20 cellular contexts compared by ENCODE assay signal in the genomic region with DNA sequence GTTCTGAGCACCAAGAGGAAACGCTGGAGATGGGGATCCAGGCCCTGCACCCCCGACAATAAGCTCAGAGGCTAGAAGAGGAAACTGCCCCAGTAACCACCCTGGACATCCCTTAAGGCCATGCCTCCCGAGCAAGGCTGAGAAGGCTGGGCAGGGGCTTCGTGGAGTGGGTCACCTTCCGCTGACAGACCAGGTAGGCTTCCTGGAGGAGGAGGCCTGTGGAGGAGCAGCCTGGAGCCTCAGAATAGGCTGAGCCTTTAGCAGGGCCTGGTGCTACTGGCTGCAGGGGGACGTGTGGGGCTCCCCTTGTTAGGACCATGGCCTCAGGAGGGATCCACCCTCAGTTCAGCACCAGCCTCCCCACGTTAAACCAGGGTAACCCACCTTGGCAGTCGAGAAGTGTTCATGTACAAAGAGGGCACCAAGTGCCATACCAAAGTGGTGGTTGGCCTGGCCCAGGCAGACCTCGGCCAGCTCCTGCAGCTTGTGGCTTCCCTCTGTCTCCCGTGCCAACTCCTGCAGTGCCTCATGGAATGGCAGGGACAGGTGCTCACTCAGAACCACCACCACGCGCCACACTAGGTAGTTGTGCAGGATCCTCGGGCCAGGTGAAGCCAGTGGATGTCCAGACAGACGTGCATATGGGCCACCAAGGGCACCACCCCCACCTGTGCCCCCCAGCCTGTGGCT. TPM values are rescaled to one million over a fixed set of nuclear protein-coding genes. Genes with fewer than 3 reads are reported as not detected.
DNase-seq lines count a peak whose midpoint lies in the region; ATAC-seq and TF ChIP-seq lines count a peak whose summit lies in the region.
"Had no signal": no experiment of that assay in that cellular context is flagged by ENCODE, and none has a peak within 500 bp of the region (broad histone marks: within the 10 kb centered on the region; RNA-seq: fewer than 3 reads in every experiment).

No MANE protein-coding gene starts in this region.

- ATAC-seq in HG02970 (IDR thresholded peaks at IDR 0.05; ENCODE audit: low FRiP score, unreplicated experiment), result no peak
- no peak for ATAC-seq in HG03175 (IDR thresholded peaks at IDR 0.05; ENCODE audit: unreplicated experiment)
- ATAC-seq: natural killer cell; stimulated activated naive CD8-positive, alpha-beta T cell treated with anti-CD3 and anti-CD28 coated beads, Interleukin-15, Interleukin-2, amounts not matched to agents 100 U/mL and 50 U/mL, for 24 hours had no signal

- H3K27ac ChIP-seq in SJCRH30 (no peak overlapping the region), suprapubic skin (no peak overlapping the region)
- H3K27ac ChIP-seq: body of pancreas had no signal

- H3K27me3 ChIP-seq in SJCRH30 (no peaks in the 10 kb centered on the region), suprapubic skin (peaks cover 55% of the 10 kb centered on the region)

- peaks cover 77% of the 10 kb centered on the region for H3K27me3 Mint-ChIP-seq in activated naive CD4-positive, alpha-beta T cell treated with anti-CD3 and anti-CD28 coated beads, Interleukin-2, amount 10 ng/mL, durations not matched to agents 7 days and 5 days

- no peak for TF ChIP-seq POLR2A in suprapubic skin (IDR thresholded peaks at IDR 0.05)

- H3K36me3 ChIP-seq in SJCRH30, result no peaks in the 10 kb centered on the region
- no peaks in the 10 kb centered on the region for H3K36me3 ChIP-seq in suprapubic skin

- H3K4me3 Mint-ChIP-seq in activated naive CD4-positive, alpha-beta T cell treated with anti-CD3 and anti-CD28 coated beads, Interleukin-2, amount 10 ng/mL, durations not matched to agents 7 days and 5 days, result no peak overlapping the region
- H3K4me3 Mint-ChIP-seq: activated T-helper 1 cell treated with anti-CD3 and anti-CD28 coated beads, Interleukin-12 subunit alpha, Interleukin-12 subunit beta, Interleukin-2, Interleukin-4 antibody, amounts not matched to agents 30 ng/mL and 10 ng/mL and 1 ng/mL, durations not matched to agents 14 hours and 24 hours and 36 hours; IgD-negative memory B cell; memory B cell; natural killer cell; T-helper 1 cell treated with Interleukin-12 subunit alpha and Interleukin-12 subunit beta and Interleukin-4 antibody, amounts not matched to agents 30 μg/mL and 1 μg/mL, for 36 hours had no signal

- CTCF ChIA-PET in activated naive CD4-positive, alpha-beta T cell treated with anti-CD3 and anti-CD28 coated beads, Interleukin-2, amount 10 ng/mL, durations not matched to agents 7 days and 5 days (lab: Charles Lee), result interaction anchor here (1.1 kb wide), 1 partner anchor 89 kb away, joined by 5 read pairs; no protein-coding TSS in a partner anchor

- no peak overlapping the region for H3K4me3 ChIP-seq in SJCRH30
- H3K4me3 ChIP-seq in suprapubic skin, result no peak overlapping the region
- H3K4me3 ChIP-seq: body of pancreas had no signal

- H3K27ac Mint-ChIP-seq in activated naive CD4-positive, alpha-beta T cell treated with anti-CD3 and anti-CD28 coated beads, Interleukin-2, amount 10 ng/mL, durations not matched to agents 7 days and 5 days, result no peak overlapping the region
- H3K27ac Mint-ChIP-seq: activated T-helper 1 cell treated with anti-CD3 and anti-CD28 coated beads, Interleukin-12 subunit alpha, Interleukin-12 subunit beta, Interleukin-2, Interleukin-4 antibody, amounts not matched to agents 30 ng/mL and 10 ng/mL and 1 ng/mL, durations not matched to agents 14 hours and 24 hours and 36 hours; IgD-negative memory B cell; memory B cell; natural killer cell; T-helper 1 cell treated with Interleukin-12 subunit alpha and Interleukin-12 subunit beta and Interleukin-4 antibody, amounts not matched to agents 30 μg/mL and 1 μg/mL, for 36 hours had no signal

- TF ChIP-seq CTCF in suprapubic skin (IDR thresholded peaks at IDR 0.05), result no peak

- no peaks in the 10 kb centered on the region for H3K9me3 ChIP-seq in SJCRH30 (replicated peaks)
- no peaks in the 10 kb centered on the region for H3K9me3 ChIP-seq in suprapubic skin
- H3K9me3 ChIP-seq: body of pancreas had no signal

- peaks cover 7% of the 10 kb centered on the region for H3K4me1 Mint-ChIP-seq in activated naive CD4-positive, alpha-beta T cell treated with anti-CD3 and anti-CD28 coated beads, Interleukin-2, amount 10 ng/mL, durations not matched to agents 7 days and 5 days
- H3K4me1 Mint-ChIP-seq: memory B cell, natural killer cell had no signal

- 79% methylated on average over 9 of the region's 14 CpGs for WGBS in suprapubic skin

- H3K9me3 Mint-ChIP-seq in activated naive CD4-positive, alpha-beta T cell treated with anti-CD3 and anti-CD28 coated beads, Interleukin-2, amount 10 ng/mL, durations not matched to agents 7 days and 5 days, result no peaks in the 10 kb centered on the region
- H3K9me3 Mint-ChIP-seq: activated T-helper 1 cell treated with anti-CD3 and anti-CD28 coated beads, Interleukin-12 subunit alpha, Interleukin-12 subunit beta, Interleukin-2, Interleukin-4 antibody, amounts not matched to agents 30 ng/mL and 10 ng/mL and 1 ng/mL, durations not matched to agents 14 hours and 24 hours and 36 hours; natural killer cell; T-helper 1 cell treated with Interleukin-12 subunit alpha and Interleukin-12 subunit beta and Interleukin-4 antibody, amounts not matched to agents 30 μg/mL and 1 μg/mL, for 36 hours had no signal

- H3K4me1 ChIP-seq in SJCRH30 (no peaks in the 10 kb centered on the region), suprapubic skin (peaks cover 30% of the 10 kb centered on the region)

- no peak for TF ChIP-seq EP300 in suprapubic skin (IDR thresholded peaks at IDR 0.05)

- DNase-seq in activated naive CD4-positive, alpha-beta T cell treated with anti-CD3 and anti-CD28 coated beads, Interleukin-2, amount 10 ng/mL, durations not matched to agents 7 days and 5 days, result peak; percentile 18
- DNase-seq in activated naive CD4-positive, alpha-beta T cell (lab: John Stamatoyannopoulos, UW), result no peak
- DNase-seq in SJCRH30, result peak; percentile 37 to 57
- DNase-seq in myocyte (ENCODE audit: low read depth), result peak; percentile 78
- DNase-seq in suprapubic skin (ENCODE audit: low spot score in 2 of 2), result peak; percentile 42 to 69
- DNase-seq: activated CD4-positive, alpha-beta T cell treated with anti-CD3 and anti-CD28 coated beads for 4 hours; natural killer cell; NCI-H524 treated with DMSO at 0.1 percent for 48 hours; stimulated activated CD4-positive, alpha-beta T cell treated with anti-CD3 and anti-CD28 coated beads, Interleukin-4, amount 100 ng/mL, for 4 hours; stimulated activated naive CD8-positive, alpha-beta T cell treated with anti-CD3 and anti-CD28 coated beads, Interleukin-15, Interleukin-2, amounts not matched to agents 100 U/mL and 50 U/mL, for 24 hours had no signal

- no peaks in the 10 kb centered on the region for H3K36me3 Mint-ChIP-seq in activated naive CD4-positive, alpha-beta T cell treated with anti-CD3 and anti-CD28 coated beads, Interleukin-2, amount 10 ng/mL, durations not matched to agents 7 days and 5 days
- H3K36me3 Mint-ChIP-seq: IgD-negative memory B cell, natural killer cell had no signal

RNA-seq across cellular contexts. Expression of a gene that starts 28.5 kb away (rescaled TPM):
- total RNA-seq in SJCRH30 (2014; rRNA removed; shearing (Covaris generic)), result 0.08 TPM in 1 of 2 replicates, not detected in the other
- not detected in 2 replicates for total RNA-seq in myocyte
- polyA plus RNA-seq in myocyte (2012), result not detected
- not detected for total RNA-seq in suprapubic skin
- total RNA-seq: activated T-helper 1 cell treated with anti-CD3 and anti-CD28 coated beads, Interleukin-12 subunit alpha, Interleukin-12 subunit beta, Interleukin-2, Interleukin-4 antibody, amounts not matched to agents 30 ng/mL and 10 ng/mL and 1 ng/mL, durations not matched to agents 14 hours and 24 hours and 36 hours; cerebellum; osteocyte had no signal
- polyA plus RNA-seq: IgD-negative memory B cell had no signal

RNA-seq across cellular contexts. Expression of a gene that starts 56.6 kb away (rescaled TPM):
- total RNA-seq in SJCRH30 (2014; rRNA removed; shearing (Covaris generic)), result not detected in 2 replicates
- total RNA-seq in myocyte, result not detected in 2 replicates
- not detected for polyA plus RNA-seq in myocyte (2012)
- total RNA-seq in suprapubic skin, result not detected
- total RNA-seq: activated T-helper 1 cell treated with anti-CD3 and anti-CD28 coated beads, Interleukin-12 subunit alpha, Interleukin-12 subunit beta, Interleukin-2, Interleukin-4 antibody, amounts not matched to agents 30 ng/mL and 10 ng/mL and 1 ng/mL, durations not matched to agents 14 hours and 24 hours and 36 hours; body of pancreas; cerebellum; M059J; natural killer cell; osteocyte had no signal
- polyA plus RNA-seq: IgD-negative memory B cell had no signal

Comparison
In these comparisons a context has a peak if more than half of its experiments do, and no peak if none do; other contexts are left out.
1. DNase-seq: peak in activated naive CD4-positive, alpha-beta T cell treated with anti-CD3 and anti-CD28 coated beads, Interleukin-2, amount 10 ng/mL, durations not matched to agents 7 days and 5 days (single experiment), SJCRH30 (2 of 2), myocyte (single experiment) and suprapubic skin (2 of 2); none in activated naive CD4-positive, alpha-beta T cell (0 of 4).